In genomic region chr15:62739507-62739906, GRCh38 we compare ENCODE assay signal across 14 cellular contexts.
A peak's percentile ranks its signal among the peaks of the same experiment; 100 is the strongest.
DNase-seq lines count a peak whose midpoint lies in the region; ATAC-seq and TF ChIP-seq lines count a peak whose summit lies in the region.
"Had no signal": no experiment of that assay in that cellular context is flagged by ENCODE, and none has a peak within 500 bp of the region (broad histone marks: within the 10 kb centered on the region; RNA-seq: fewer than 3 reads in every experiment).

No MANE protein-coding gene starts in this region.

- TF ChIP-seq POLR2A in IMR-90 (IDR thresholded peaks at IDR 0.05; ENCODE audit: low read depth, low read length), result no peak

- H3K27me3 ChIP-seq in IMR-90 (ENCODE audit: control insufficient read depth, insufficient read depth, low read length), result no peaks in the 10 kb centered on the region

- no peak overlapping the region for H3K27ac Mint-ChIP-seq in activated CD8-positive, alpha-beta T cell treated with anti-CD3 and anti-CD28 coated beads, Interleukin-2, amount 10 ng/mL, durations not matched to agents 7 days and 5 days
- H3K27ac Mint-ChIP-seq in endothelial cell (ENCODE audit: unreplicated experiment), result no peak overlapping the region
- H3K27ac Mint-ChIP-seq in natural killer cell treated with Interleukin-12 subunit alpha and Interleukin-12 subunit beta and Interleukin-15 and Interleukin-18, amount 100 ng/mL, for 72 hours, result no peak overlapping the region

- H3K36me3 ChIP-seq in IMR-90 (ENCODE audit: control insufficient read depth, insufficient read depth, low read length), result peaks cover 14% of the 10 kb centered on the region

- peak overlapping the region in 1 of 2 experiments; percentile 18; a peak in 1 of 4 replicates for H4K8ac ChIP-seq in IMR-90 (ENCODE audit: low read depth in 2 of 2, low read length in 2 of 2)

- H4K91ac ChIP-seq in IMR-90 (ENCODE audit: insufficient read depth, low read depth, low read length), result peak overlapping the region; percentile 27; the same call in 1 of the 2 replicates

- no peaks in the 10 kb centered on the region for H3K36me3 Mint-ChIP-seq in activated CD8-positive, alpha-beta T cell treated with anti-CD3 and anti-CD28 coated beads, Interleukin-2, amount 10 ng/mL, durations not matched to agents 7 days and 5 days (ENCODE audit: low read depth)
- no peaks in the 10 kb centered on the region for H3K36me3 Mint-ChIP-seq in endothelial cell (ENCODE audit: low read depth, unreplicated experiment)
- no peaks in the 10 kb centered on the region for H3K36me3 Mint-ChIP-seq in natural killer cell treated with Interleukin-12 subunit alpha and Interleukin-12 subunit beta and Interleukin-15 and Interleukin-18, amount 100 ng/mL, for 72 hours

- H3K4me1 ChIP-seq in IMR-90 (ENCODE audit: control insufficient read depth, insufficient read depth, low read length), result peaks cover 15% of the 10 kb centered on the region

- no peak overlapping the region for H3K4me3 ChIP-seq in IMR-90 (ENCODE audit: insufficient read depth, low read depth, low read length)

- peak overlapping the region; percentile 22 for H2BK5ac ChIP-seq in IMR-90 (ENCODE audit: low read depth, low read length, poor library complexity, severe bottlenecking)

- H3K9ac ChIP-seq in IMR-90 (ENCODE audit: low read depth, low read length), result no peak overlapping the region

- no peak overlapping the region for H3K4me2 ChIP-seq in IMR-90 (ENCODE audit: low read depth, low read length)

- peak overlapping the region; percentile 32; the same call in 1 of the 2 replicates for H3K4ac ChIP-seq in IMR-90 (ENCODE audit: low read depth, low read length)

- H4K5ac ChIP-seq in IMR-90 (ENCODE audit: low read depth, low read length), result no peak overlapping the region

- WGBS in IMR-90 (ENCODE audit: extremely low coverage in 2 of 2, insufficient read length in 1 of 2), 2 experiments, result no CpG with 5 or more reads among the region's 3 CpGs

- peak overlapping the region; percentile 61 for H2AFZ ChIP-seq in IMR-90 (replicated peaks; ENCODE audit: low read length, poor library complexity)

- peaks cover 12% of the 10 kb centered on the region for H3K9me1 ChIP-seq in IMR-90 (ENCODE audit: insufficient read depth, low read length)

- H3K4me3 Mint-ChIP-seq in activated CD8-positive, alpha-beta T cell treated with anti-CD3 and anti-CD28 coated beads, Interleukin-2, amount 10 ng/mL, durations not matched to agents 7 days and 5 days, result no peak overlapping the region
- H3K4me3 Mint-ChIP-seq in endothelial cell (ENCODE audit: unreplicated experiment), result no peak overlapping the region
- H3K4me3 Mint-ChIP-seq in natural killer cell treated with Interleukin-12 subunit alpha and Interleukin-12 subunit beta and Interleukin-15 and Interleukin-18, amount 100 ng/mL, for 72 hours, result no peak overlapping the region

- H3K27ac ChIP-seq in IMR-90 (ENCODE audit: insufficient read depth, low read length) (no peak overlapping the region; the same call in 1 of the 2 replicates), caudate nucleus (ENCODE audit: low read depth, low read length) (peak overlapping the region; percentile 89)

- H2BK120ac ChIP-seq in IMR-90 (ENCODE audit: low read depth, low read length), result peak overlapping the region; percentile 36

- no peak overlapping the region for H3K23ac ChIP-seq in IMR-90 (ENCODE audit: low read depth, low read length)

- no peak overlapping the region; the same call in 1 of the 2 replicates for H2AK5ac ChIP-seq in IMR-90 (ENCODE audit: low read depth, low read length)

- dilution Hi-C loops in IMR-90 (cut with HindIII; ENCODE audit: low sequenced_read_pairs, unreplicated experiment), result no loop called here

- DNase-seq in ACHN (peak; percentile 9), IMR-90 (peak; percentile 86), caudate nucleus (lab: John Stamatoyannopoulos, UW) (peak in 2 of 61 donors; percentile 18 to 39), medulla oblongata (ENCODE audit: extremely low spot score) (peak; percentile 22), endothelial cell (ENCODE audit: low spot score) (no peak)
- no peak for DNase-seq in activated CD8-positive, alpha-beta T cell treated with anti-CD3 and anti-CD28 coated beads, Interleukin-2, amount 10 ng/mL, durations not matched to agents 7 days and 5 days
- DNase-seq in stimulated activated CD4-positive, alpha-beta T cell treated with anti-CD3 and anti-CD28 coated beads, Interleukin-1b, Interleukin-23, amount 100 ng/mL, for 48 hours, result no peak
- no peak for DNase-seq in natural killer cell treated with Interleukin-12 subunit alpha and Interleukin-12 subunit beta and Interleukin-15 and Interleukin-18, amount 100 ng/mL, for 72 hours (ENCODE audit: low spot score)
- DNase-seq: activated CD8-positive, alpha-beta memory T cell treated with anti-CD3 and anti-CD28 coated beads for 24 hours; activated gamma-delta T cell treated with Interleukin-2 at 50 U/mL for 16 hours; central memory CD4-positive, alpha-beta T cell; DMS79 treated with DMSO at 0.1 percent for 48 hours; NCI-H510A treated with DMSO at 0.1 percent for 48 hours had no signal

- no peak for TF ChIP-seq RAD21 in IMR-90 (IDR thresholded peaks at IDR 0.05; ENCODE audit: low read length)

- in situ Hi-C loops in ACHN (cut with HindIII; ENCODE audit: low pct_ligation_motif_present, low pct_unique_long_range_greater_than_20kb, low sequenced_read_pairs), result no loop called here
- in situ Hi-C loops in IMR-90 (cut with MboI; ENCODE audit: low sequenced_read_pairs), result no loop called here

- peak; percentile 34; the same call in 1 of the 2 replicates for ATAC-seq in IMR-90 (ENCODE audit: low read depth)
- ATAC-seq in activated CD8-positive, alpha-beta T cell treated with anti-CD3 and anti-CD28 coated beads, Interleukin-2, amount 10 ng/mL, durations not matched to agents 7 days and 5 days, result no peak
- no peak for ATAC-seq in natural killer cell treated with Interleukin-12 subunit alpha and Interleukin-12 subunit beta and Interleukin-15 and Interleukin-18, amount 100 ng/mL, for 72 hours
- ATAC-seq: Right ventricle myocardium inferior had no signal

- H3K4me1 Mint-ChIP-seq in activated CD8-positive, alpha-beta T cell treated with anti-CD3 and anti-CD28 coated beads, Interleukin-2, amount 10 ng/mL, durations not matched to agents 7 days and 5 days (ENCODE audit: low read depth), result no peaks in the 10 kb centered on the region
- H3K4me1 Mint-ChIP-seq in endothelial cell (ENCODE audit: unreplicated experiment), result peaks cover 6% of the 10 kb centered on the region
- H3K4me1 Mint-ChIP-seq in natural killer cell treated with Interleukin-12 subunit alpha and Interleukin-12 subunit beta and Interleukin-15 and Interleukin-18, amount 100 ng/mL, for 72 hours (ENCODE audit: low read depth in 2 of 2), result peaks cover 0 to 8% of the 10 kb centered on the region in 2 donors

- H3K14ac ChIP-seq in IMR-90 (replicated peaks; ENCODE audit: low read depth, low read length), result no peak overlapping the region; the same call in 1 of the 2 replicates

- intact Hi-C loops in IMR-90 (cut with micrococcal nuclease), result no loop called here

- no peak for TF ChIP-seq CTCF in IMR-90 (conservative IDR thresholded peaks at IDR 0.05; ENCODE audit: low read depth, low read length)
- TF ChIP-seq CTCF in endothelial cell (IDR thresholded peaks at IDR 0.05; ENCODE audit: unreplicated experiment), result no peak

- H2BK15ac ChIP-seq in IMR-90 (ENCODE audit: low read depth, low read length), result no peak overlapping the region

- CTCF ChIA-PET in IMR-90 (lab: Yijun Ruan, JAX), result no interaction called here
- CTCF ChIA-PET in activated CD8-positive, alpha-beta T cell treated with anti-CD3 and anti-CD28 coated beads, Interleukin-2, amount 10 ng/mL, durations not matched to agents 7 days and 5 days (lab: Charles Lee), result interaction anchor here (0.7 to 1.0 kb wide), 4 partner anchors 9 to 348 kb away, joined by 3 to 4 read pairs (median 3); no protein-coding TSS in a partner anchor

- BruUV-seq in IMR-90 (replicated peaks; lab: Mats Ljungman, UMichigan), result no TSS peak

- H3K9me3 Mint-ChIP-seq in activated CD8-positive, alpha-beta T cell treated with anti-CD3 and anti-CD28 coated beads, Interleukin-2, amount 10 ng/mL, durations not matched to agents 7 days and 5 days (ENCODE audit: insufficient read depth), result no peaks in the 10 kb centered on the region
- no peaks in the 10 kb centered on the region for H3K9me3 Mint-ChIP-seq in endothelial cell (ENCODE audit: unreplicated experiment)
- H3K9me3 Mint-ChIP-seq in natural killer cell treated with Interleukin-12 subunit alpha and Interleukin-12 subunit beta and Interleukin-15 and Interleukin-18, amount 100 ng/mL, for 72 hours, result no peaks in the 10 kb centered on the region

- H3K18ac ChIP-seq in IMR-90 (ENCODE audit: low read depth, low read length), result no peak overlapping the region

- 0 out of 2 replicates have a peak overlapping the region, but pooled peaks have one; percentile 40 for H2BK20ac ChIP-seq in IMR-90 (ENCODE audit: low read depth, low read length)

- no peaks in the 10 kb centered on the region for H4K20me1 ChIP-seq in IMR-90 (ENCODE audit: insufficient read depth, low read length)

- H3K79me1 ChIP-seq in IMR-90 (ENCODE audit: low read depth in 1 of 2, low read length in 2 of 2), result peaks cover 0 to 3% of the 10 kb centered on the region in 2 experiments; a peak in 1 of 4 replicates

- no peak overlapping the region for H3K56ac ChIP-seq in IMR-90 (ENCODE audit: extremely low read depth, insufficient read depth, low read length)

- H3K27me3 Mint-ChIP-seq in activated CD8-positive, alpha-beta T cell treated with anti-CD3 and anti-CD28 coated beads, Interleukin-2, amount 10 ng/mL, durations not matched to agents 7 days and 5 days (ENCODE audit: low read depth), result no peaks in the 10 kb centered on the region
- no peaks in the 10 kb centered on the region for H3K27me3 Mint-ChIP-seq in endothelial cell (ENCODE audit: unreplicated experiment)
- no peaks in the 10 kb centered on the region for H3K27me3 Mint-ChIP-seq in natural killer cell treated with Interleukin-12 subunit alpha and Interleukin-12 subunit beta and Interleukin-15 and Interleukin-18, amount 100 ng/mL, for 72 hours

- POLR2A ChIA-PET in IMR-90 (lab: Charles Lee; ENCODE audit: unreplicated experiment), result no interaction called here
- POLR2A ChIA-PET in activated CD8-positive, alpha-beta T cell treated with anti-CD3 and anti-CD28 coated beads, Interleukin-2, amount 10 ng/mL, durations not matched to agents 7 days and 5 days (lab: Charles Lee), result no interaction called here

- no peaks in the 10 kb centered on the region for H3K9me3 ChIP-seq in IMR-90 (ENCODE audit: control insufficient read depth, insufficient read depth, low read length)

- H2AK9ac ChIP-seq in IMR-90 (replicated peaks; ENCODE audit: low read depth, low read length, poor library complexity), result peak overlapping the region; percentile 33

TF ChIP-seq in IMR-90, 13 proteins besides CTCF, POLR2A, EP300 and RAD21 (continues in another document):
- TF ChIP-seq CHD1 (IDR thresholded peaks at IDR 0.05; ENCODE audit: low read depth, low read length), result no peak
- TF ChIP-seq FOS (IDR thresholded peaks at IDR 0.05; ENCODE audit: low read depth, low read length), result no peak

Comparison
In these comparisons a context has a peak if more than half of its experiments do, and no peak if none do; other contexts are left out.
1. DNase-seq: peak in ACHN (single experiment), IMR-90 (single experiment) and medulla oblongata (single experiment); none in activated CD8-positive, alpha-beta T cell treated with anti-CD3 and anti-CD28 coated beads, Interleukin-2, amount 10 ng/mL, durations not matched to agents 7 days and 5 days (single experiment), endothelial cell (single experiment), stimulated activated CD4-positive, alpha-beta T cell treated with anti-CD3 and anti-CD28 coated beads, Interleukin-1b, Interleukin-23, amount 100 ng/mL, for 48 hours (single experiment) and natural killer cell treated with Interleukin-12 subunit alpha and Interleukin-12 subunit beta and Interleukin-15 and Interleukin-18, amount 100 ng/mL, for 72 hours (single experiment).